In the genomic region with DNA sequence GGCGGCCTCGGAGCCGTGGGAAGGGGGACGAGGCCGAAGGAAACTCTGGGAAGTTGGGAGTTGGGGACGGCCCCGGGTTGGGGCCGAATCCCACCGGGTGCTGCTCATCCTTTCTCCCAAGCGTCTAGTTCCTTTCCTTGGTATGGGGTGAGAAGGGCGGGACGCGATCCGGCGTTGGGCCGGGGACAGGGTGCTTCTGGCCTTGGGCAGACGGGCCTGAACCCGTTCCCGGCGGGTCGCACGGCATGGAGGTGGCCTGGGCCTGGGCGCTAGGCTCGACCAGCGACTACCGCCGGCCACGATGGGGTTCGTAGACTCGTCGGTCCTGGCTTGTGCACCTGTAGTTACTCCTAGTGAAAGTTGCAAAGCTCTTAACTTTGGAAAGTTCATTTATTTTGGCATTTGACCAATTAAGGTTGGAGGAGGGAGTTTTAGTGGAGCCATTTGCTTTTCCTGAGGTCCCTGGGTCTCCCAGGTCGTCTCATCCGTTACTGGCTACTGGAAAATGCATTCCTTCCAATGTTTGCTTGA, we compare ENCODE assay signal across 10 cellular contexts. TPM values are rescaled to one million over a fixed set of nuclear protein-coding genes. Genes with fewer than 3 reads are reported as not detected.
A peak's percentile ranks its signal among the peaks of the same experiment; 100 is the strongest.
DNase-seq lines count a peak whose midpoint lies in the region; ATAC-seq and TF ChIP-seq lines count a peak whose summit lies in the region.
"Had no signal": no experiment of that assay in that cellular context is flagged by ENCODE, and none has a peak within 500 bp of the region (broad histone marks: within the 10 kb centered on the region; RNA-seq: fewer than 3 reads in every experiment).

No MANE protein-coding gene starts in this region.

- CTCF ChIA-PET in activated CD4-positive, alpha-beta memory T cell treated with anti-CD3 and anti-CD28 coated beads, Interleukin-2, amount 10 ng/mL, durations not matched to agents 7 days and 5 days (lab: Charles Lee) = no interaction called here
- CTCF ChIA-PET in activated CD4-positive, alpha-beta memory T cell treated with anti-CD3 and anti-CD28 coated beads for 36 hours (lab: Charles Lee) = no interaction called here
- CTCF ChIA-PET in mammary epithelial cell (lab: Charles Lee; ENCODE audit: low non-redundant PET) = no interaction called here

- TF ChIP-seq CTCF in mammary epithelial cell (conservative IDR thresholded peaks at IDR 0.05 in 1 of 2, IDR thresholded peaks at IDR 0.05 in 1 of 2; ENCODE audit: extremely low read depth in 1 of 2, insufficient read depth in 1 of 2, low read depth in 1 of 2, low read length in 2 of 2) (no peak), lower leg skin (IDR thresholded peaks at IDR 0.05) (no peak), suprapubic skin (IDR thresholded peaks at IDR 0.05) (no peak)

- no peak for DNase-seq in activated CD4-positive, alpha-beta memory T cell treated with anti-CD3 and anti-CD28 coated beads, Interleukin-2, amount 10 ng/mL, durations not matched to agents 7 days and 5 days
- no peak for DNase-seq in activated CD4-positive, alpha-beta memory T cell treated with anti-CD3 and anti-CD28 coated beads for 36 hours
- DNase-seq in mammary epithelial cell (no peak), lower leg skin (ENCODE audit: low spot score in 2 of 2) (no peak), suprapubic skin (ENCODE audit: low spot score in 2 of 2) (no peak), dermis blood vessel endothelial cell (no peak), NCI-H2227 (lab: John Stamatoyannopoulos, UW; ENCODE audit: unreplicated experiment) (no peak)
- DNase-seq: GOT3 had no signal

- in situ Hi-C loops in mammary epithelial cell (cut with MboI; ENCODE audit: low sequenced_read_pairs in 2 of 2) = no loop called here

- no peak for ATAC-seq in GM21717 (IDR thresholded peaks at IDR 0.05; ENCODE audit: unreplicated experiment)

- H3K4me2 ChIP-seq in mammary epithelial cell (ENCODE audit: insufficient read depth, low read depth, low read length) = peak overlapping the region; percentile 97

- H3K4me3 ChIP-seq in mammary epithelial cell (replicated peaks in 1 of 3; ENCODE audit: insufficient read depth in 1 of 3, low read depth in 2 of 3, low read length in 3 of 3) (peak overlapping the region in 1 of 3 experiments; percentile 1), lower leg skin (ENCODE audit: low read depth, poor library complexity, severe bottlenecking) (peak overlapping the region; percentile 10), suprapubic skin (peak overlapping the region; percentile 64)

- TF ChIP-seq EP300 in suprapubic skin (IDR thresholded peaks at IDR 0.05) = no peak

- TF ChIP-seq POLR2A in lower leg skin (IDR thresholded peaks at IDR 0.05) (no peak), suprapubic skin (IDR thresholded peaks at IDR 0.05) (no peak)

- H3K36me3 ChIP-seq in mammary epithelial cell (ENCODE audit: insufficient read depth, low read length) (no peaks in the 10 kb centered on the region), suprapubic skin (no peaks in the 10 kb centered on the region)

- POLR2A ChIA-PET in activated CD4-positive, alpha-beta memory T cell treated with anti-CD3 and anti-CD28 coated beads, Interleukin-2, amount 10 ng/mL, durations not matched to agents 7 days and 5 days (lab: Charles Lee) = no interaction called here
- POLR2A ChIA-PET in activated CD4-positive, alpha-beta memory T cell treated with anti-CD3 and anti-CD28 coated beads for 36 hours (lab: Charles Lee) = no interaction called here

- peaks cover 55% of the 10 kb centered on the region for H3K27me3 Mint-ChIP-seq in activated CD4-positive, alpha-beta memory T cell treated with anti-CD3 and anti-CD28 coated beads, Interleukin-2, amount 10 ng/mL, durations not matched to agents 7 days and 5 days
- peaks cover 47% of the 10 kb centered on the region for H3K27me3 Mint-ChIP-seq in activated CD4-positive, alpha-beta memory T cell treated with anti-CD3 and anti-CD28 coated beads for 36 hours

- H3K4me1 ChIP-seq in mammary epithelial cell (ENCODE audit: insufficient read depth, low read length) (peaks cover 12% of the 10 kb centered on the region), suprapubic skin (peaks cover 18% of the 10 kb centered on the region)

- peaks cover 4% of the 10 kb centered on the region for H3K4me1 Mint-ChIP-seq in activated CD4-positive, alpha-beta memory T cell treated with anti-CD3 and anti-CD28 coated beads, Interleukin-2, amount 10 ng/mL, durations not matched to agents 7 days and 5 days
- H3K4me1 Mint-ChIP-seq in activated CD4-positive, alpha-beta memory T cell treated with anti-CD3 and anti-CD28 coated beads for 36 hours (ENCODE audit: low read depth) = peaks cover 4% of the 10 kb centered on the region

- peak overlapping the region; percentile 78 for H2AFZ ChIP-seq in mammary epithelial cell (ENCODE audit: low read depth, low read length)

- BruUV-seq in mammary epithelial cell (replicated peaks; lab: Mats Ljungman, UMichigan) = no TSS peak

- H3K27ac Mint-ChIP-seq in activated CD4-positive, alpha-beta memory T cell treated with anti-CD3 and anti-CD28 coated beads, Interleukin-2, amount 10 ng/mL, durations not matched to agents 7 days and 5 days = no peak overlapping the region
- no peak overlapping the region for H3K27ac Mint-ChIP-seq in activated CD4-positive, alpha-beta memory T cell treated with anti-CD3 and anti-CD28 coated beads for 36 hours

- no peak overlapping the region for H3K9ac ChIP-seq in mammary epithelial cell (ENCODE audit: insufficient read depth, low read length)

- peak overlapping the region; percentile 49 for H3K4me3 Mint-ChIP-seq in activated CD4-positive, alpha-beta memory T cell treated with anti-CD3 and anti-CD28 coated beads, Interleukin-2, amount 10 ng/mL, durations not matched to agents 7 days and 5 days
- H3K4me3 Mint-ChIP-seq in activated CD4-positive, alpha-beta memory T cell treated with anti-CD3 and anti-CD28 coated beads for 36 hours = no peak overlapping the region

- H3K27ac ChIP-seq in mammary epithelial cell (ENCODE audit: insufficient read depth, low read depth, low read length) (no peak overlapping the region), suprapubic skin (no peak overlapping the region)

- H3K9me3 ChIP-seq in mammary epithelial cell (replicated peaks; ENCODE audit: insufficient read depth, low read length) (no peaks in the 10 kb centered on the region), suprapubic skin (no peaks in the 10 kb centered on the region)

- intact Hi-C loops in activated CD4-positive, alpha-beta memory T cell treated with anti-CD3 and anti-CD28 coated beads for 36 hours (cut with micrococcal nuclease) = no loop called here
- intact Hi-C loops in mammary epithelial cell (cut with micrococcal nuclease) (no loop called here), lower leg skin (cut with DNase I; ENCODE audit: low total_unique reads) (no loop called here)

- dilution Hi-C loops in mammary epithelial cell (cut with HindIII; ENCODE audit: low sequenced_read_pairs) = no loop called here

- WGBS in mammary epithelial cell (ENCODE audit: low coverage, missing lambda C conversion rate) = 19% methylated on average over 6 of the region's 33 CpGs
- 18 to 19% methylated on average over 27 to 28 of the region's 33 CpGs for WGBS in lower leg skin, 2 donors
- 15% methylated on average over 23 of the region's 33 CpGs for WGBS in suprapubic skin

- H4K20me1 ChIP-seq in mammary epithelial cell (ENCODE audit: insufficient read depth, low read length) = no peaks in the 10 kb centered on the region

- H3K27me3 ChIP-seq in mammary epithelial cell (ENCODE audit: insufficient read depth, low read length) = peaks cover 15% of the 10 kb centered on the region
- H3K27me3 ChIP-seq in suprapubic skin = peaks cover 30% of the 10 kb centered on the region

- H3K36me3 Mint-ChIP-seq in activated CD4-positive, alpha-beta memory T cell treated with anti-CD3 and anti-CD28 coated beads, Interleukin-2, amount 10 ng/mL, durations not matched to agents 7 days and 5 days (ENCODE audit: low read depth) = no peaks in the 10 kb centered on the region
- no peaks in the 10 kb centered on the region for H3K36me3 Mint-ChIP-seq in activated CD4-positive, alpha-beta memory T cell treated with anti-CD3 and anti-CD28 coated beads for 36 hours

- no peaks in the 10 kb centered on the region for H3K9me3 Mint-ChIP-seq in activated CD4-positive, alpha-beta memory T cell treated with anti-CD3 and anti-CD28 coated beads, Interleukin-2, amount 10 ng/mL, durations not matched to agents 7 days and 5 days
- peaks cover 2% of the 10 kb centered on the region for H3K9me3 Mint-ChIP-seq in activated CD4-positive, alpha-beta memory T cell treated with anti-CD3 and anti-CD28 coated beads for 36 hours

- no peaks in the 10 kb centered on the region for H3K79me2 ChIP-seq in mammary epithelial cell (ENCODE audit: insufficient read depth, low read length)

RNA-seq across cellular contexts. Expression of a gene that starts 1.0 kb away (rescaled TPM):
- total RNA-seq in activated CD4-positive, alpha-beta memory T cell treated with anti-CD3 and anti-CD28 coated beads, Interleukin-2, amount 10 ng/mL, durations not matched to agents 7 days and 5 days = not detected
- total RNA-seq in activated CD4-positive, alpha-beta memory T cell treated with anti-CD3 and anti-CD28 coated beads for 36 hours = not detected
- not detected for total RNA-seq in mammary epithelial cell
- polyA plus RNA-seq in mammary epithelial cell = not detected
- polyA minus RNA-seq in mammary epithelial cell = not detected
- total RNA-seq in lower leg skin = under 1 TPM in 3 of 4 donors, not detected in 1; 0.37 to 0.84 (median 0.71) TPM
- 1 to 10 TPM in 1 of 4 donors, under 1 TPM in 3; 0.24 to 2.1 (median 0.52) TPM for total RNA-seq in suprapubic skin
- 0.51 TPM in 2 replicates for total RNA-seq in dermis blood vessel endothelial cell
- total RNA-seq: subcutaneous adipose tissue had no signal
